Comparison of ENCODE assay signal across 23 cellular contexts in the genomic region with DNA sequence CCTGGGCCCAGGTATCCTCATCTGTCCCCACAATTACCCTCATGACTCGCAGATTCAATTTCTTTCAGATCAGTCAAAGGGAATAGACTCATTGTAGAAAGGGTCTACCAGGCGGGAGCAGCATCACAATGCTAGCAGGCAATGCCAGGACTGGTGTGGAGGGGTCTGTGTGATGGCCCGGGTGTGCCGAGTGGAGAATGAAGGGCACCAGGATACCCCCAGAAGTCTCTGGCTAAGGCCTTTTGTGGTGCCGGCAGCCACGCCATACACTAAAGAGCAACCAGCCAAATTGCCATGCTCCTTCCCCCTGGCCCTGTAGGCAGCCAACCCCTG. TPM values are rescaled to one million over a fixed set of nuclear protein-coding genes. Genes with fewer than 3 reads are reported as not detected.
A peak's percentile ranks its signal among the peaks of the same experiment; 100 is the strongest.
DNase-seq lines count a peak whose midpoint lies in the region; ATAC-seq, FAIRE-seq and TF ChIP-seq lines count a peak whose summit lies in the region.
"Had no signal": no experiment of that assay in that cellular context is flagged by ENCODE, and none has a peak within 500 bp of the region (broad histone marks: within the 10 kb centered on the region; RNA-seq: fewer than 3 reads in every experiment).

No MANE protein-coding gene starts in this region.

- H3K9me3 Mint-ChIP-seq in activated CD4-positive, alpha-beta memory T cell treated with anti-CD3 and anti-CD28 coated beads for 36 hours: peaks cover 3% of the 10 kb centered on the region
- peaks cover 18% of the 10 kb centered on the region for H3K9me3 Mint-ChIP-seq in activated CD4-positive, alpha-beta memory T cell treated with anti-CD3 and anti-CD28 coated beads, Interleukin-2, amount 10 ng/mL, durations not matched to agents 7 days and 5 days

- no peaks in the 10 kb centered on the region for H4K20me1 ChIP-seq in keratinocyte (ENCODE audit: control insufficient read depth, extremely low read depth, insufficient read depth, low read length)

- dilution Hi-C loops in keratinocyte (cut with MboI; ENCODE audit: extremely low pct_ligation_motif_present, low sequenced_read_pairs): no loop called here

- TF ChIP-seq EP300 in sigmoid colon (IDR thresholded peaks at IDR 0.05): no peak

- peak; percentile 26 for FAIRE-seq in keratinocyte (lab: Jason Lieb, UNC)
- FAIRE-seq in frontal cortex (lab: Jason Lieb, UNC): no peak
- FAIRE-seq: A204.1, endometrium had no signal

- H3K9me3 ChIP-seq in RWPE2 (ENCODE audit: severe bottlenecking) (no peaks in the 10 kb centered on the region), keratinocyte (ENCODE audit: control insufficient read depth, low read depth, low read length) (no peaks in the 10 kb centered on the region), sigmoid colon (no peaks in the 10 kb centered on the region)
- H3K9me3 ChIP-seq: BE2C, prostate gland had no signal

- 96% methylated on average over 6 of the region's 6 CpGs for WGBS in sigmoid colon, 2 donors

- no peak for TF ChIP-seq POLR2A in sigmoid colon (IDR thresholded peaks at IDR 0.05)

- no peaks in the 10 kb centered on the region for H3K9me1 ChIP-seq in keratinocyte (ENCODE audit: control insufficient read depth, extremely low read depth, insufficient read depth, low read length)

- no peak overlapping the region for H2AFZ ChIP-seq in keratinocyte (ENCODE audit: control insufficient read depth, low read length)
- H2AFZ ChIP-seq: PC-9 had no signal

- peak overlapping the region; percentile 77 for H3K27ac Mint-ChIP-seq in activated CD4-positive, alpha-beta memory T cell treated with anti-CD3 and anti-CD28 coated beads for 36 hours
- no peak overlapping the region for H3K27ac Mint-ChIP-seq in activated CD4-positive, alpha-beta memory T cell treated with anti-CD3 and anti-CD28 coated beads, Interleukin-2, amount 10 ng/mL, durations not matched to agents 7 days and 5 days
- H3K27ac Mint-ChIP-seq: T-helper 17 cell had no signal

- peaks cover 39% of the 10 kb centered on the region for H3K4me1 Mint-ChIP-seq in activated CD4-positive, alpha-beta memory T cell treated with anti-CD3 and anti-CD28 coated beads for 36 hours (ENCODE audit: low read depth)
- H3K4me1 Mint-ChIP-seq in activated CD4-positive, alpha-beta memory T cell treated with anti-CD3 and anti-CD28 coated beads, Interleukin-2, amount 10 ng/mL, durations not matched to agents 7 days and 5 days: peaks cover 21% of the 10 kb centered on the region

- H3K4me2 ChIP-seq in keratinocyte (ENCODE audit: control insufficient read depth, extremely low read depth, insufficient read depth, low read depth, low read length): peak overlapping the region; percentile 50

- H3K27me3 Mint-ChIP-seq in activated CD4-positive, alpha-beta memory T cell treated with anti-CD3 and anti-CD28 coated beads for 36 hours: no peaks in the 10 kb centered on the region
- H3K27me3 Mint-ChIP-seq in activated CD4-positive, alpha-beta memory T cell treated with anti-CD3 and anti-CD28 coated beads, Interleukin-2, amount 10 ng/mL, durations not matched to agents 7 days and 5 days: no peaks in the 10 kb centered on the region
- H3K27me3 Mint-ChIP-seq: brain; naive thymus-derived CD8-positive, alpha-beta T cell; T-helper 17 cell had no signal

- H3K4me3 Mint-ChIP-seq in activated CD4-positive, alpha-beta memory T cell treated with anti-CD3 and anti-CD28 coated beads for 36 hours: no peak overlapping the region
- no peak overlapping the region for H3K4me3 Mint-ChIP-seq in activated CD4-positive, alpha-beta memory T cell treated with anti-CD3 and anti-CD28 coated beads, Interleukin-2, amount 10 ng/mL, durations not matched to agents 7 days and 5 days
- H3K4me3 Mint-ChIP-seq: brain, T-helper 17 cell had no signal

- peaks cover 19% of the 10 kb centered on the region for H3K4me1 ChIP-seq in RWPE2 (ENCODE audit: insufficient read depth, poor library complexity, severe bottlenecking)
- H3K4me1 ChIP-seq in keratinocyte (ENCODE audit: control insufficient read depth, extremely low read depth, insufficient read depth, low read length): peaks cover 23% of the 10 kb centered on the region
- peaks cover 0 to 15% (median 15%) of the 10 kb centered on the region in 4 donors for H3K4me1 ChIP-seq in sigmoid colon
- H3K4me1 ChIP-seq: BE2C, prostate gland had no signal

- no peaks in the 10 kb centered on the region for H3K36me3 Mint-ChIP-seq in activated CD4-positive, alpha-beta memory T cell treated with anti-CD3 and anti-CD28 coated beads for 36 hours
- H3K36me3 Mint-ChIP-seq in activated CD4-positive, alpha-beta memory T cell treated with anti-CD3 and anti-CD28 coated beads, Interleukin-2, amount 10 ng/mL, durations not matched to agents 7 days and 5 days (ENCODE audit: low read depth): peaks cover 8% of the 10 kb centered on the region
- H3K36me3 Mint-ChIP-seq: brain; naive thymus-derived CD8-positive, alpha-beta T cell had no signal

- H3K9ac ChIP-seq in keratinocyte (ENCODE audit: control insufficient read depth, extremely low read depth, insufficient read depth, low read length): no peak overlapping the region

- H3K36me3 ChIP-seq in RWPE2 (ENCODE audit: low read depth): no peaks in the 10 kb centered on the region
- no peaks in the 10 kb centered on the region for H3K36me3 ChIP-seq in keratinocyte (ENCODE audit: control insufficient read depth in 2 of 2, extremely low read depth in 1 of 2, insufficient read depth in 2 of 2, low read length in 2 of 2)
- no peaks in the 10 kb centered on the region for H3K36me3 ChIP-seq in sigmoid colon
- H3K36me3 ChIP-seq: BE2C, prostate gland had no signal

- TF ChIP-seq CTCF in RWPE2 (IDR thresholded peaks at IDR 0.05; ENCODE audit: poor library complexity, severe bottlenecking): no peak
- no peak for TF ChIP-seq CTCF in keratinocyte (optimal IDR thresholded peaks at IDR 0.05 in 1 of 3, IDR thresholded peaks at IDR 0.05 in 1 of 3, conservative IDR thresholded peaks at IDR 0.05 in 1 of 3; ENCODE audit: extremely low read depth in 1 of 3, insufficient read depth in 2 of 3, low read length in 3 of 3)
- no peak for TF ChIP-seq CTCF in sigmoid colon (IDR thresholded peaks at IDR 0.05)
- TF ChIP-seq CTCF in omental fat pad (IDR thresholded peaks at IDR 0.05): no peak

- H3K4me3 ChIP-seq in RWPE2 (ENCODE audit: severe bottlenecking) (no peak overlapping the region), keratinocyte (ENCODE audit: control insufficient read depth in 2 of 3, extremely low read depth in 1 of 3, insufficient read depth in 2 of 3, low read depth in 1 of 3, low read length in 3 of 3) (no peak overlapping the region), sigmoid colon (no peak overlapping the region)
- H3K4me3 ChIP-seq: coronary artery, PC-9, prostate gland had no signal

- no peak for ATAC-seq in RWPE2 (ENCODE audit: low read depth)
- ATAC-seq in omental fat pad (ENCODE audit: low FRiP score): no peak

- CTCF ChIA-PET in activated CD4-positive, alpha-beta memory T cell treated with anti-CD3 and anti-CD28 coated beads for 36 hours (lab: Charles Lee): no interaction called here
- CTCF ChIA-PET in activated CD4-positive, alpha-beta memory T cell treated with anti-CD3 and anti-CD28 coated beads, Interleukin-2, amount 10 ng/mL, durations not matched to agents 7 days and 5 days (lab: Charles Lee): no interaction called here

- POLR2A ChIA-PET in activated CD4-positive, alpha-beta memory T cell treated with anti-CD3 and anti-CD28 coated beads for 36 hours (lab: Charles Lee): no interaction called here
- POLR2A ChIA-PET in activated CD4-positive, alpha-beta memory T cell treated with anti-CD3 and anti-CD28 coated beads, Interleukin-2, amount 10 ng/mL, durations not matched to agents 7 days and 5 days (lab: Charles Lee): no interaction called here

- no peaks in the 10 kb centered on the region for H3K27me3 ChIP-seq in RWPE2 (ENCODE audit: insufficient read depth, poor library complexity, severe bottlenecking)
- no peaks in the 10 kb centered on the region for H3K27me3 ChIP-seq in keratinocyte (ENCODE audit: control insufficient read depth, extremely low read depth, insufficient read depth, low read length)
- H3K27me3 ChIP-seq in sigmoid colon: no peaks in the 10 kb centered on the region
- H3K27me3 ChIP-seq: BE2C had no signal

- DNase-seq in activated CD4-positive, alpha-beta memory T cell treated with anti-CD3 and anti-CD28 coated beads for 36 hours: no peak
- DNase-seq in activated CD4-positive, alpha-beta memory T cell treated with anti-CD3 and anti-CD28 coated beads, Interleukin-2, amount 10 ng/mL, durations not matched to agents 7 days and 5 days: no peak
- DNase-seq in RWPE2 (ENCODE audit: low spot score) (no peak), keratinocyte (ENCODE audit: low read depth, low spot score) (no peak), sigmoid colon (no peak), omental fat pad (ENCODE audit: low spot score) (no peak), NOMO-1 (lab: John Stamatoyannopoulos, UW; ENCODE audit: unreplicated experiment in 2 of 2) (no peak), frontal cortex (ENCODE audit: low spot score in 2 of 2) (no peak)
- DNase-seq: BE2C; COR-L47; Kasumi-1; naive thymus-derived CD8-positive, alpha-beta T cell; NCI-H1092; NCI-H2081 treated with DMSO at 0.1 percent for 48 hours; NCI-H446; PC-9; substantia nigra; T-helper 17 cell had no signal

- peak overlapping the region; percentile 95 for H3K27ac ChIP-seq in RWPE2 (ENCODE audit: poor library complexity, severe bottlenecking)
- peak overlapping the region; percentile 74 for H3K27ac ChIP-seq in keratinocyte (ENCODE audit: control insufficient read depth, insufficient read depth, low read length)
- peak overlapping the region in 3 of 4 donors; percentile 23 to 60 (median 30) for H3K27ac ChIP-seq in sigmoid colon
- H3K27ac ChIP-seq: prostate gland had no signal

- H3K79me2 ChIP-seq in keratinocyte (ENCODE audit: control insufficient read depth, insufficient read depth, low read length): no peaks in the 10 kb centered on the region

- intact Hi-C loops in activated CD4-positive, alpha-beta memory T cell treated with anti-CD3 and anti-CD28 coated beads for 36 hours (cut with micrococcal nuclease): loop anchor here (5.0 kb wide), 6 partner anchors 38 to 982 kb away; partner anchors contain the start of genes DCUN1D4 and RASL11B
- intact Hi-C loops in sigmoid colon (cut with DNase I): no loop called here

RNA-seq across cellular contexts. Expression of gene RASL11B, which starts 37.9 kb away (rescaled TPM):
- under 1 TPM; 0.29 to 0.40 TPM for total RNA-seq in activated CD4-positive, alpha-beta memory T cell treated with anti-CD3 and anti-CD28 coated beads for 36 hours
- under 1 TPM; 0.25 to 0.33 TPM for total RNA-seq in activated CD4-positive, alpha-beta memory T cell treated with anti-CD3 and anti-CD28 coated beads, Interleukin-2, amount 10 ng/mL, durations not matched to agents 7 days and 5 days
- polyA plus RNA-seq in keratinocyte (1.1 to 1.7 TPM (median 1.4 TPM) in 3 replicates), sigmoid colon (1 to 10 TPM in 1 of 3 donors, not detected in 2; 1.6 TPM)
- polyA plus RNA-seq in keratinocyte (2011; ENCODE audit: low read depth): 0.50 TPM
- 0.56 and 0.70 TPM in 2 replicates for polyA plus RNA-seq in keratinocyte (2011; cell fraction: cytosol; rRNA removed)
- 0.71 and 0.97 TPM in 2 replicates for polyA plus RNA-seq in keratinocyte (2011; cell fraction: nucleus; rRNA removed)
- 0.93 and 1.2 TPM in 2 replicates for polyA plus RNA-seq in keratinocyte (2012; ENCODE audit: low replicate concordance)
- 0.36 to 1.1 TPM (median 0.53 TPM) in 3 replicates for polyA minus RNA-seq in keratinocyte
- not detected for polyA minus RNA-seq in keratinocyte (2011; cell fraction: cytosol; rRNA and poly(A)+ RNA removed)
- polyA minus RNA-seq in keratinocyte (2011; cell fraction: nucleus; rRNA and poly(A)+ RNA removed): 0.21 and 0.70 TPM in 2 replicates
- total RNA-seq in sigmoid colon (1 to 10 TPM in 1 of 4 donors, under 1 TPM in 3; 0.36 to 2.2 (median 0.60) TPM), omental fat pad (1 to 10 TPM in 2 of 4 donors, under 1 TPM in 1, not detected in 1; 0.56 to 1.9 (median 1.7) TPM), frontal cortex (19.2 TPM)
- total RNA-seq: PC-9, T-helper 17 cell had no signal

Comparison
In these comparisons a context has a peak if more than half of its experiments do, and no peak if none do; other contexts are left out.
1. H3K27ac ChIP-seq: peak in every context shown above with its lines; median percentile 95 in RWPE2; 74 in keratinocyte; 30 in sigmoid colon.